Comparison of ENCODE assay signal across 9 cellular contexts in genomic region chrX:79325263-79325958, GRCh38. TPM values are rescaled to one million over a fixed set of nuclear protein-coding genes. Genes with fewer than 3 reads are reported as not detected.
DNase-seq lines count a peak whose midpoint lies in the region; ATAC-seq and TF ChIP-seq lines count a peak whose summit lies in the region.
"Had no signal": no experiment of that assay in that cellular context is flagged by ENCODE, and none has a peak within 500 bp of the region (broad histone marks: within the 10 kb centered on the region; RNA-seq: fewer than 3 reads in every experiment).

No MANE protein-coding gene starts in this region.

- ATAC-seq in GM21825 (IDR thresholded peaks at IDR 0.05; ENCODE audit: unreplicated experiment): no peak
- ATAC-seq in HG02938 (IDR thresholded peaks at IDR 0.05; ENCODE audit: unreplicated experiment): no peak

- no peak overlapping the region for H2AK5ac ChIP-seq in H9 (ENCODE audit: insufficient read length, low read length)

- no peak overlapping the region for H3K9ac ChIP-seq in H9 (ENCODE audit: extremely low read depth, insufficient read length, low read length)

- no peak overlapping the region for H2BK20ac ChIP-seq in H9 (ENCODE audit: low read depth, low read length, poor library complexity, severe bottlenecking)

- no peak for TF ChIP-seq POLR2A in spleen (IDR thresholded peaks at IDR 0.05)

- H2BK5ac ChIP-seq in H9 (ENCODE audit: insufficient read length, low read length): no peak overlapping the region

- no peak overlapping the region for H3K18ac ChIP-seq in H9 (ENCODE audit: insufficient read length, low read depth, low read length)

- H3K14ac ChIP-seq in H9 (ENCODE audit: insufficient read depth, low read length): no peak overlapping the region

- H4K5ac ChIP-seq in H9 (ENCODE audit: insufficient read length, low read depth, low read length): no peak overlapping the region

- no peak overlapping the region for H3K4me3 ChIP-seq in spleen

- H3K79me2 ChIP-seq in H9 (ENCODE audit: insufficient read depth, low read length): no peaks in the 10 kb centered on the region

- no peak overlapping the region for H2BK120ac ChIP-seq in H9 (ENCODE audit: low read depth, low read length, poor library complexity, severe bottlenecking)

- no peak overlapping the region for H3K4ac ChIP-seq in H9 (ENCODE audit: low read depth, low read length)

- no peaks in the 10 kb centered on the region for H3K4me1 ChIP-seq in H9 (ENCODE audit: insufficient read depth, low read length)
- H3K4me1 ChIP-seq in spleen: no peaks in the 10 kb centered on the region

- H4K91ac ChIP-seq in H9 (ENCODE audit: insufficient read length, low read depth, low read length): no peak overlapping the region

- no peaks in the 10 kb centered on the region for H3K36me3 ChIP-seq in spleen

- no peak overlapping the region for H2BK12ac ChIP-seq in H9 (ENCODE audit: insufficient read length, low read depth, low read length)

- no peaks in the 10 kb centered on the region for H3K79me1 ChIP-seq in H9 (ENCODE audit: insufficient read depth, low read depth, low read length, poor library complexity, severe bottlenecking)

- no peak overlapping the region for H3K4me2 ChIP-seq in H9 (ENCODE audit: insufficient read depth, insufficient read length, low read length)

- H3T11ph ChIP-seq in H9 (ENCODE audit: low read length): no peak overlapping the region

- H3K56ac ChIP-seq in H9 (ENCODE audit: insufficient read length, low read depth, low read length): no peak overlapping the region

- no peak overlapping the region for H3K23ac ChIP-seq in H9 (ENCODE audit: insufficient read length, low read depth, low read length)

- H3K23me2 ChIP-seq in H9 (ENCODE audit: insufficient read length, low read depth, low read length, poor library complexity, severe bottlenecking): no peaks in the 10 kb centered on the region

- peaks cover 6% of the 10 kb centered on the region for H3K9me3 ChIP-seq in H9 (ENCODE audit: control insufficient read depth, low read depth, low read length)
- H3K9me3 ChIP-seq in spleen: no peaks in the 10 kb centered on the region

- TF ChIP-seq CTCF in H9 (conservative IDR thresholded peaks at IDR 0.05) (no peak), spleen (IDR thresholded peaks at IDR 0.05 in 8 of 11, conservative IDR thresholded peaks at IDR 0.05 in 3 of 11) (no peak)

- no peaks in the 10 kb centered on the region for H4K20me1 ChIP-seq in H9 (ENCODE audit: control insufficient read depth, insufficient read depth, insufficient read length)

- intact Hi-C loops in spleen (cut with DNase I; ENCODE audit: low total_unique reads): no loop called here

- H3K4me1 Mint-ChIP-seq in H9: peaks cover 11 to 15% of the 10 kb centered on the region in 2 experiments

- H4K8ac ChIP-seq in H9 (replicated peaks; ENCODE audit: insufficient read length, low read depth, low read length): no peak overlapping the region

- peak; percentile 48 for DNase-seq in H9
- DNase-seq in T-helper 9 cell: peak; percentile 6
- peak; percentile 19 for DNase-seq in activated naive CD4-positive, alpha-beta T cell treated with anti-CD3 and anti-CD28 coated beads, Interleukin-2, amount 50 U/mL, for 16 hours
- DNase-seq in spleen: peak; percentile 37
- no peak for DNase-seq in NOMO-1 treated with dmso at 0.1 percent for 144 hours (lab: John Stamatoyannopoulos, UW; ENCODE audit: unreplicated experiment)
- DNase-seq: mesenchymal stem cell, NCI-H1417 treated with DMSO at 0.1 percent for 48 hours had no signal

- no peak overlapping the region for H3K4me3 Mint-ChIP-seq in H9

- H3K9me3 Mint-ChIP-seq in H9: peaks cover 48 to 52% of the 10 kb centered on the region in 2 experiments

- H3K27me3 ChIP-seq in H9 (ENCODE audit: insufficient read depth, low read length) (no peaks in the 10 kb centered on the region), spleen (replicated peaks in 1 of 7) (no peaks in the 10 kb centered on the region)

- H3K27ac ChIP-seq in H9 (ENCODE audit: insufficient read length, low read depth, low read length) (no peak overlapping the region), spleen (peak overlapping the region in 1 of 8 donors; percentile 15)

- no peak overlapping the region for H2AFZ ChIP-seq in H9 (ENCODE audit: low read length)

- H3K27ac Mint-ChIP-seq in H9: peak overlapping the region in 2 of 3 experiments; percentile 16 to 22; a peak in 2 of 7 replicates

- no CpG with 5 or more reads among the region's 8 CpGs for WGBS in H9 (ENCODE audit: extremely low coverage, insufficient read length, low lambda C conversion rate)
- 56 to 88% (median 69%) methylated on average over 3 to 8 of the region's 8 CpGs for WGBS in spleen, 5 donors

- no peak overlapping the region for H2BK15ac ChIP-seq in H9 (ENCODE audit: low read depth, low read length)

- H3K36me3 Mint-ChIP-seq in H9 (ENCODE audit: insufficient read depth in 1 of 3, low read depth in 3 of 3): no peaks in the 10 kb centered on the region; a peak in 1 of 7 replicates

- no peaks in the 10 kb centered on the region for H3K27me3 Mint-ChIP-seq in H9 (ENCODE audit: low read depth)

RNA-seq across cellular contexts. Expression of gene ITM2A, which starts 41.7 kb away (rescaled TPM):
- 27.1 and 29.9 TPM in 2 replicates for total RNA-seq in H9 (2021)
- total RNA-seq in spleen: 10 to 100 TPM; 16.0 to 35.7 (median 28.2) TPM
- polyA plus RNA-seq in spleen: 10 to 100 TPM; 12.6 to 22.6 (median 17.2) TPM
